Comparison of ENCODE assay signal across 1 cellular context in the genomic region with DNA sequence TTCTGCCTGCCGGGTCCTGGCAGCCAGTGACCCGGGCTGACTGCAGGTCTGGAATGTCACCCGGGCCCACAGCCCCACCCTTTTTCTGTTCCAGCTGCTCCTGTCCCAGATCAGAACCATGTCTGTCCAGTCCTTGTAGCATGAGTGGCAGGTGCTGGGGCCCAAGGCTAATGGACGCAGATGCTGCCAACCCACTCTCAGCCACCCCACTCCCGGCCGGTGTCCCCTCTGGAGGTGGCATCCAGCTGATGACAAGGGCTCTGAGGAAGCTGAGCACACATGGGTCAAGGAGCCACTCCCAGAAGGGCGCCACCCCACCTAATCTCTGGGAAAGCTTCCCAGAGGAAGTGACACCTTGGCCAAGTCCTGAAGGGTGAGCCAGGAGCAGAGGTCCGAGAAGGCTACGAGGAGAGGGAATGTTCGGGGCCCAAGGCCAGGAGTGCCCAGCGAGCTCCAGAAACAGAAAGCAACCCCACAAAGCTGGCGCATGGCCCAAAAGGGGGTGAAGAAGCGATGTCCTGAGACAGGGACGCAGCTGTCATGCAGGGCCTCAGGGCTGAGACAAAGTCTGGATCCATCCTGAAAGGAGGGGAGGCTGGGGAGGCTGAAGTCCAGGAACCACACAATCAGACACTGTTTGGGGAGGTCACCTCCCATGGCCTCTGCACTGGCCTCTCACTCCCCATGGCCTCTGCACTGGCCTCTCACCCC.
TF ChIP-seq lines count a peak whose summit lies in the region.

No MANE protein-coding gene starts in this region.

TF ChIP-seq in HepG2, 621 proteins besides CTCF, POLR2A, EP300 and RAD21 (continued from another document):
- TF ChIP-seq, protein P1, sequence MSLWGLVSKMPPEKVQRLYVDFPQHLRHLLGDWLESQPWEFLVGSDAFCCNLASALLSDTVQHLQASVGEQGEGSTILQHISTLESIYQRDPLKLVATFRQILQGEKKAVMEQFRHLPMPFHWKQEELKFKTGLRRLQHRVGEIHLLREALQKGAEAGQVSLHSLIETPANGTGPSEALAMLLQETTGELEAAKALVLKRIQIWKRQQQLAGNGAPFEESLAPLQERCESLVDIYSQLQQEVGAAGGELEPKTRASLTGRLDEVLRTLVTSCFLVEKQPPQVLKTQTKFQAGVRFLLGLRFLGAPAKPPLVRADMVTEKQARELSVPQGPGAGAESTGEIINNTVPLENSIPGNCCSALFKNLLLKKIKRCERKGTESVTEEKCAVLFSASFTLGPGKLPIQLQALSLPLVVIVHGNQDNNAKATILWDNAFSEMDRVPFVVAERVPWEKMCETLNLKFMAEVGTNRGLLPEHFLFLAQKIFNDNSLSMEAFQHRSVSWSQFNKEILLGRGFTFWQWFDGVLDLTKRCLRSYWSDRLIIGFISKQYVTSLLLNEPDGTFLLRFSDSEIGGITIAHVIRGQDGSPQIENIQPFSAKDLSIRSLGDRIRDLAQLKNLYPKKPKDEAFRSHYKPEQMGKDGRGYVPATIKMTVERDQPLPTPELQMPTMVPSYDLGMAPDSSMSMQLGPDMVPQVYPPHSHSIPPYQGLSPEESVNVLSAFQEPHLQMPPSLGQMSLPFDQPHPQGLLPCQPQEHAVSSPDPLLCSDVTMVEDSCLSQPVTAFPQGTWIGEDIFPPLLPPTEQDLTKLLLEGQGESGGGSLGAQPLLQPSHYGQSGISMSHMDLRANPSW (CRISPR knock-in tag; IDR thresholded peaks at IDR 0.05; ENCODE audit: borderline replicate concordance): no peak
- no peak; the same call in 1 of the 2 replicates for TF ChIP-seq PAX8 (CRISPR knock-in tag; IDR thresholded peaks at IDR 0.05; ENCODE audit: borderline replicate concordance)
- TF ChIP-seq IRF2 (CRISPR knock-in tag; IDR thresholded peaks at IDR 0.05): no peak
- no peak for TF ChIP-seq ZNF143 (CRISPR knock-in tag; IDR thresholded peaks at IDR 0.05)
- no peak for TF ChIP-seq SRSF1 (optimal IDR thresholded peaks at IDR 0.05; ENCODE audit: low read depth, low read length)
- TF ChIP-seq ZFP1 (CRISPR knock-in tag; IDR thresholded peaks at IDR 0.05): no peak
- TF ChIP-seq ARNT (IDR thresholded peaks at IDR 0.05): no peak
- TF ChIP-seq RORA (CRISPR knock-in tag; IDR thresholded peaks at IDR 0.05): no peak
- no peak for TF ChIP-seq NCOA2 (CRISPR knock-in tag; IDR thresholded peaks at IDR 0.05)
- no peak for TF ChIP-seq ZNF468 (CRISPR knock-in tag; IDR thresholded peaks at IDR 0.05)
- no peak for TF ChIP-seq YEATS2 (CRISPR knock-in tag; IDR thresholded peaks at IDR 0.05; ENCODE audit: borderline replicate concordance)
TF ChIP-seq in HepG2: peak in this region for 78.
